Comparison of ENCODE assay signal across 27 cellular contexts in genomic region chr12:2495452-2496112, GRCh38.
A peak's percentile ranks its signal among the peaks of the same experiment; 100 is the strongest.
DNase-seq lines count a peak whose midpoint lies in the region; ATAC-seq, FAIRE-seq and TF ChIP-seq lines count a peak whose summit lies in the region.
"Had no signal": no experiment of that assay in that cellular context is flagged by ENCODE, and none has a peak within 500 bp of the region (broad histone marks: within the 10 kb centered on the region; RNA-seq: fewer than 3 reads in every experiment).

No MANE protein-coding gene starts in this region.

- no peak overlapping the region for H3K4me2 ChIP-seq in HepG2 (ENCODE audit: low read depth, low read length)

- no peaks in the 10 kb centered on the region for H3K4me1 Mint-ChIP-seq in CD8-positive, alpha-beta T cell (ENCODE audit: low read depth)
- H3K4me1 Mint-ChIP-seq: activated naive CD4-positive, alpha-beta T cell treated with anti-CD3 and anti-CD28 coated beads, Interleukin-2, amount 10 ng/mL, durations not matched to agents 7 days and 5 days had no signal

- no peak for FAIRE-seq in HepG2 (lab: Jason Lieb, UNC)
- FAIRE-seq: H54 had no signal

- no peak for TF ChIP-seq CTCF in liver (IDR thresholded peaks at IDR 0.05; ENCODE audit: low read depth, low read length, missing input control)
- TF ChIP-seq CTCF in HepG2 (CRISPR knock-in tag; IDR thresholded peaks at IDR 0.05): no peak
- no peak for TF ChIP-seq CTCF in left lung (IDR thresholded peaks at IDR 0.05)
- no peak for TF ChIP-seq CTCF in sigmoid colon (IDR thresholded peaks at IDR 0.05)
- no peak for TF ChIP-seq CTCF in CD8-positive, alpha-beta T cell (IDR thresholded peaks at IDR 0.05)

- no peaks in the 10 kb centered on the region for H3K79me2 ChIP-seq in HepG2 (ENCODE audit: insufficient read depth, low read length)

- TF ChIP-seq RAD21 in liver (IDR thresholded peaks at IDR 0.05) (no peak), HepG2 (CRISPR knock-in tag; IDR thresholded peaks at IDR 0.05) (no peak)

- TF ChIP-seq EP300 in HepG2 (IDR thresholded peaks at IDR 0.05; ENCODE audit: low read depth in 2 of 2, low read length in 2 of 2) (no peak), HepG2 (CRISPR knock-in tag; IDR thresholded peaks at IDR 0.05; ENCODE audit: borderline replicate concordance) (no peak), sigmoid colon (IDR thresholded peaks at IDR 0.05) (no peak)

- no peak for DNase-seq in HepG2 (ENCODE audit: low spot score)
- no peak for DNase-seq in left lung
- no peak for DNase-seq in sigmoid colon
- DNase-seq in activated CD4-positive, alpha-beta T cell treated with anti-CD3 and anti-CD28 coated beads for 1 hour: no peak
- DNase-seq in germinal center (ENCODE audit: low spot score): no peak
- DNase-seq in CD8-positive, alpha-beta T cell: no peak
- DNase-seq in activated T-cell treated with anti-CD3 and anti-CD28 coated beads, Interleukin-2, amount 50 U/mL, for 48 hours: no peak
- DNase-seq: activated CD8-positive, alpha-beta T cell treated with anti-CD3 and anti-CD28 coated beads, Interleukin-2, amount 10 ng/mL, durations not matched to agents 7 days and 5 days; activated naive CD4-positive, alpha-beta T cell treated with anti-CD3 and anti-CD28 coated beads, Interleukin-2, amount 10 ng/mL, durations not matched to agents 7 days and 5 days; activated T-cell treated with anti-CD3 and anti-CD28 coated beads, Interleukin-2, amount 50 U/mL, for 1 hour; anterior cingulate cortex; cerebellar nuclear complex; COR-L47; erythroblast; gastrocnemius medialis; Karpas-422; NCI-H1048; NCI-H187 treated with DMSO at 0.1 percent for 48 hours; NCI-H510A; occipital lobe; RPMI8226; stimulated activated naive CD8-positive, alpha-beta T cell treated with anti-CD3 and anti-CD28 coated beads, Interleukin-15, Interleukin-2, amounts not matched to agents 100 U/mL and 50 U/mL, for 24 hours; upper lobe of left lung had no signal

- H4K20me1 ChIP-seq in HepG2 (ENCODE audit: insufficient read depth, low read length): no peaks in the 10 kb centered on the region

- POLR2A ChIA-PET in HepG2 (lab: Yijun Ruan, JAX): no interaction called here
- POLR2A ChIA-PET in CD8-positive, alpha-beta T cell (lab: Charles Lee): no interaction called here

- H3K4me3 ChIP-seq in liver (ENCODE audit: low read depth in 1 of 3, low read length in 3 of 3) (no peak overlapping the region), HepG2 (replicated peaks in 1 of 3; ENCODE audit: insufficient read depth in 1 of 3, low read depth in 2 of 3, low read length in 3 of 3) (no peak overlapping the region), left lung (no peak overlapping the region), sigmoid colon (no peak overlapping the region)
- H3K4me3 ChIP-seq in CD8-positive, alpha-beta T cell (ENCODE audit: low read depth, low read length): no peak overlapping the region
- H3K4me3 ChIP-seq: gastrocnemius medialis, upper lobe of left lung had no signal

- peak overlapping the region in 1 of 2 donors; percentile 18 for H3K27ac ChIP-seq in liver (ENCODE audit: low read depth in 1 of 2, low read length in 2 of 2)
- H3K27ac ChIP-seq in HepG2 (ENCODE audit: extremely low read length, insufficient read depth, low read length): no peak overlapping the region
- H3K27ac ChIP-seq in left lung: peak overlapping the region; percentile 39 to 46
- H3K27ac ChIP-seq in sigmoid colon: peak overlapping the region; percentile 34 to 67 (median 56)
- no peak overlapping the region for H3K27ac ChIP-seq in CD8-positive, alpha-beta T cell (ENCODE audit: low read depth, low read length)
- H3K27ac ChIP-seq: 22Rv1 had no signal

- no peaks in the 10 kb centered on the region for H3K36me3 ChIP-seq in liver (ENCODE audit: control insufficient read depth in 4 of 4, insufficient read depth in 3 of 4, low read depth in 1 of 4, low read length in 3 of 4)
- no peaks in the 10 kb centered on the region for H3K36me3 ChIP-seq in HepG2 (replicated peaks in 1 of 2; ENCODE audit: control insufficient read depth in 1 of 2, insufficient read depth in 2 of 2, low read length in 2 of 2)
- no peaks in the 10 kb centered on the region for H3K36me3 ChIP-seq in left lung
- peaks cover 0 to 32% (median 7%) of the 10 kb centered on the region in 4 donors for H3K36me3 ChIP-seq in sigmoid colon
- no peaks in the 10 kb centered on the region for H3K36me3 ChIP-seq in CD8-positive, alpha-beta T cell (ENCODE audit: insufficient read depth, low read length)
- H3K36me3 ChIP-seq: gastrocnemius medialis had no signal

- H3K36me3 Mint-ChIP-seq in CD8-positive, alpha-beta T cell: no peaks in the 10 kb centered on the region
- H3K36me3 Mint-ChIP-seq: activated naive CD4-positive, alpha-beta T cell treated with anti-CD3 and anti-CD28 coated beads, Interleukin-2, amount 10 ng/mL, durations not matched to agents 7 days and 5 days had no signal

- 64% methylated on average over 6 of the region's 6 CpGs for WGBS in liver
- WGBS in HepG2 (ENCODE audit: low lambda C conversion rate): 19% methylated on average over 6 of the region's 6 CpGs
- 45 to 67% methylated on average over 6 of the region's 6 CpGs for WGBS in sigmoid colon, 2 donors

- ATAC-seq in HepG2 (no peak), left lung (no peak)
- no peak for ATAC-seq in CD8-positive, alpha-beta T cell
- ATAC-seq: activated CD4-positive, CD25-positive, alpha-beta regulatory T cell treated with anti-CD3 and anti-CD28 coated beads, Interleukin-2, amount 50 U/mL, for 24 hours; activated CD8-positive, alpha-beta T cell treated with anti-CD3 and anti-CD28 coated beads, Interleukin-2, amount 10 ng/mL, durations not matched to agents 7 days and 5 days; stimulated activated naive CD8-positive, alpha-beta T cell treated with anti-CD3 and anti-CD28 coated beads, Interleukin-15, Interleukin-2, amounts not matched to agents 100 U/mL and 50 U/mL, for 24 hours had no signal

- intact Hi-C loops in HepG2 (cut with micrococcal nuclease; ENCODE audit: unreplicated experiment): no loop called here
- intact Hi-C loops in left lung (cut with DNase I): no loop called here
- intact Hi-C loops in sigmoid colon (cut with DNase I): loop anchor here (10.0 kb wide), 2 partner anchors 121 to 191 kb away; no protein-coding TSS in a partner anchor
- intact Hi-C loops in CD8-positive, alpha-beta T cell (cut with DNase I, micrococcal nuclease): no loop called here

- no TSS peak for BruUV-seq in HepG2 (replicated peaks; lab: Mats Ljungman, UMichigan)

- no peak overlapping the region for H2AFZ ChIP-seq in HepG2 (ENCODE audit: low read length)

- H3K27me3 Mint-ChIP-seq in CD8-positive, alpha-beta T cell (ENCODE audit: low read depth): peaks cover 22% of the 10 kb centered on the region

- CTCF ChIA-PET in HepG2 (lab: Yijun Ruan, JAX; ENCODE audit: low intra/inter-chr PET ratio, low total read pairs): no interaction called here
- CTCF ChIA-PET in CD8-positive, alpha-beta T cell (lab: Charles Lee): no interaction called here

- H3K9ac ChIP-seq in liver (ENCODE audit: low read depth in 1 of 2, low read length in 2 of 2) (no peak overlapping the region), HepG2 (ENCODE audit: insufficient read depth, low read depth, low read length) (no peak overlapping the region)

- H3K9me3 ChIP-seq in liver (ENCODE audit: control insufficient read depth in 4 of 4, low read length in 3 of 4): no peaks in the 10 kb centered on the region
- no peaks in the 10 kb centered on the region for H3K9me3 ChIP-seq in HepG2 (ENCODE audit: low read length)
- H3K9me3 ChIP-seq in left lung: no peaks in the 10 kb centered on the region
- H3K9me3 ChIP-seq in sigmoid colon: no peaks in the 10 kb centered on the region
- no peaks in the 10 kb centered on the region for H3K9me3 ChIP-seq in CD8-positive, alpha-beta T cell (ENCODE audit: low read length)
- H3K9me3 ChIP-seq: gastrocnemius medialis, upper lobe of left lung had no signal

- no peak overlapping the region for H3K27ac Mint-ChIP-seq in CD8-positive, alpha-beta T cell
- H3K27ac Mint-ChIP-seq: activated CD8-positive, alpha-beta T cell treated with anti-CD3 and anti-CD28 coated beads, Interleukin-2, amount 10 ng/mL, durations not matched to agents 7 days and 5 days; activated naive CD4-positive, alpha-beta T cell treated with anti-CD3 and anti-CD28 coated beads, Interleukin-2, amount 10 ng/mL, durations not matched to agents 7 days and 5 days had no signal

- TF ChIP-seq POLR2A in HepG2 (IDR thresholded peaks at IDR 0.05; ENCODE audit: insufficient read depth in 1 of 2, low read depth in 2 of 2, low read length in 2 of 2) (no peak), sigmoid colon (IDR thresholded peaks at IDR 0.05) (no peak)

- no peak overlapping the region for H3K4me3 Mint-ChIP-seq in CD8-positive, alpha-beta T cell
- H3K4me3 Mint-ChIP-seq: activated CD8-positive, alpha-beta T cell treated with anti-CD3 and anti-CD28 coated beads, Interleukin-2, amount 10 ng/mL, durations not matched to agents 7 days and 5 days; activated naive CD4-positive, alpha-beta T cell treated with anti-CD3 and anti-CD28 coated beads, Interleukin-2, amount 10 ng/mL, durations not matched to agents 7 days and 5 days had no signal

- H3K27me3 ChIP-seq in liver (ENCODE audit: control insufficient read depth in 4 of 4, insufficient read depth in 4 of 4, low read length in 3 of 4) (no peaks in the 10 kb centered on the region), HepG2 (ENCODE audit: control insufficient read depth in 1 of 2, insufficient read depth in 2 of 2, low read length in 2 of 2) (peaks cover 12 to 54% of the 10 kb centered on the region in 2 experiments; a peak in 3 of 5 replicates), left lung (no peaks in the 10 kb centered on the region), sigmoid colon (no peaks in the 10 kb centered on the region)
- H3K27me3 ChIP-seq in CD8-positive, alpha-beta T cell (ENCODE audit: insufficient read depth, low read length): no peaks in the 10 kb centered on the region
- H3K27me3 ChIP-seq: upper lobe of left lung had no signal

- peaks cover 0 to 2% (median 0%) of the 10 kb centered on the region in 4 donors for H3K4me1 ChIP-seq in liver (ENCODE audit: control insufficient read depth in 4 of 4, insufficient read depth in 4 of 4, low read length in 3 of 4)
- H3K4me1 ChIP-seq in HepG2 (ENCODE audit: insufficient read depth, low read length): no peaks in the 10 kb centered on the region
- H3K4me1 ChIP-seq in left lung: peaks cover 7 to 15% of the 10 kb centered on the region in 2 donors
- H3K4me1 ChIP-seq in sigmoid colon: peaks cover 0 to 45% (median 41%) of the 10 kb centered on the region in 4 donors
- no peaks in the 10 kb centered on the region for H3K4me1 ChIP-seq in CD8-positive, alpha-beta T cell (ENCODE audit: insufficient read depth, low read length)

- no peaks in the 10 kb centered on the region for H3K9me3 Mint-ChIP-seq in CD8-positive, alpha-beta T cell
- H3K9me3 Mint-ChIP-seq: activated naive CD4-positive, alpha-beta T cell treated with anti-CD3 and anti-CD28 coated beads, Interleukin-2, amount 10 ng/mL, durations not matched to agents 7 days and 5 days had no signal

- in situ Hi-C loops in HepG2 (cut with HindIII; ENCODE audit: extremely low pct_ligation_motif_present, low pct_unique_long_range_greater_than_20kb): no loop called here

TF ChIP-seq in liver, 16 proteins besides CTCF, POLR2A, EP300 and RAD21:
- peak; percentile 48 for TF ChIP-seq NR2F2 (IDR thresholded peaks at IDR 0.05)
- TF ChIP-seq FOXA1 (IDR thresholded peaks at IDR 0.05): no peak

TF ChIP-seq in HepG2, 621 proteins besides CTCF, POLR2A, EP300 and RAD21 (continues in another document):
- TF ChIP-seq RFX1 (IDR thresholded peaks at IDR 0.05): no peak
- no peak for TF ChIP-seq SIN3A (IDR thresholded peaks at IDR 0.05; ENCODE audit: borderline replicate concordance, low read depth, low read length)

Comparison
In these comparisons a context has a peak if more than half of its experiments do, and no peak if none do; other contexts are left out.
1. H3K27ac ChIP-seq: peak in left lung (2 of 2) and sigmoid colon (4 of 4); none in HepG2 (single experiment) and CD8-positive, alpha-beta T cell (single experiment).